16 cellular contexts compared by ENCODE assay signal in genomic region chrX:36961590-36961989, GRCh38. TPM values are rescaled to one million over a fixed set of nuclear protein-coding genes. Genes with fewer than 3 reads are reported as not detected.
DNase-seq lines count a peak whose midpoint lies in the region; ATAC-seq and TF ChIP-seq lines count a peak whose summit lies in the region.
"Had no signal": no experiment of that assay in that cellular context is flagged by ENCODE, and none has a peak within 500 bp of the region (broad histone marks: within the 10 kb centered on the region; RNA-seq: fewer than 3 reads in every experiment).

No MANE protein-coding gene starts in this region.

- peak; percentile 24 for TF ChIP-seq CTCF in choroid plexus epithelial cell (conservative IDR thresholded peaks at IDR 0.05; ENCODE audit: low read depth, low read length)
- peak; percentile 40 for TF ChIP-seq CTCF in progenitor cell of endocrine pancreas (IDR thresholded peaks at IDR 0.05; ENCODE audit: unreplicated experiment)

- H3K36me3 Mint-ChIP-seq in progenitor cell of endocrine pancreas (ENCODE audit: insufficient read depth): peaks cover 1% of the 10 kb centered on the region

- H3K4me3 ChIP-seq in choroid plexus epithelial cell (ENCODE audit: low read depth, low read length): no peak overlapping the region

- H3K27ac Mint-ChIP-seq in progenitor cell of endocrine pancreas: no peak overlapping the region
- H3K27ac Mint-ChIP-seq: activated CD8-positive, alpha-beta T cell treated with anti-CD3 and anti-CD28 coated beads, Interleukin-2, amount 10 ng/mL, durations not matched to agents 7 days and 5 days; CD8-positive, alpha-beta memory T cell; naive thymus-derived CD4-positive, alpha-beta T cell had no signal

- intact Hi-C loops in cardiac septum (cut with DNase I): no loop called here

- DNase-seq in DMS 273 (lab: John Stamatoyannopoulos, UW; ENCODE audit: unreplicated experiment) (peak; percentile 50), DMS 273 treated with DMSO at 0.1 percent for 48 hours (lab: John Stamatoyannopoulos, UW) (no peak), NCI-H526 (lab: John Stamatoyannopoulos, UW) (peak; percentile 76 to 77), choroid plexus epithelial cell (ENCODE audit: low read depth) (no peak), progenitor cell of endocrine pancreas (ENCODE audit: low spot score, unreplicated experiment) (no peak), cardiac septum (ENCODE audit: low spot score) (no peak), NCI-H345 (lab: John Stamatoyannopoulos, UW) (no peak)
- DNase-seq: activated CD8-positive, alpha-beta T cell treated with anti-CD3 and anti-CD28 coated beads, Interleukin-2, amount 10 ng/mL, durations not matched to agents 7 days and 5 days; anterior cingulate cortex; CD8-positive, alpha-beta memory T cell; hippocampal formation; MV-4-11; naive thymus-derived CD4-positive, alpha-beta T cell had no signal

- H3K27me3 Mint-ChIP-seq in progenitor cell of endocrine pancreas: no peaks in the 10 kb centered on the region

- ATAC-seq in GM21576 (IDR thresholded peaks at IDR 0.05; ENCODE audit: unreplicated experiment): no peak
- ATAC-seq: activated CD8-positive, alpha-beta T cell treated with anti-CD3 and anti-CD28 coated beads, Interleukin-2, amount 10 ng/mL, durations not matched to agents 7 days and 5 days; naive thymus-derived CD4-positive, alpha-beta T cell had no signal

- H3K4me1 Mint-ChIP-seq in progenitor cell of endocrine pancreas (ENCODE audit: low read depth): peaks cover 9% of the 10 kb centered on the region
- H3K4me1 Mint-ChIP-seq: CD8-positive, alpha-beta memory T cell had no signal

- peaks cover 6% of the 10 kb centered on the region for H3K9me3 Mint-ChIP-seq in progenitor cell of endocrine pancreas (ENCODE audit: low read depth)

- H3K4me3 Mint-ChIP-seq in progenitor cell of endocrine pancreas (ENCODE audit: low read depth): peak overlapping the region; percentile 10
- H3K4me3 Mint-ChIP-seq: activated CD8-positive, alpha-beta T cell treated with anti-CD3 and anti-CD28 coated beads, Interleukin-2, amount 10 ng/mL, durations not matched to agents 7 days and 5 days; CD8-positive, alpha-beta memory T cell; naive thymus-derived CD4-positive, alpha-beta T cell had no signal

RNA-seq across cellular contexts. Expression of gene FAM47C, which starts 46.6 kb away (rescaled TPM):
- total RNA-seq in progenitor cell of endocrine pancreas (not detected in 2 replicates), cardiac septum (not detected)
- total RNA-seq: activated CD8-positive, alpha-beta T cell treated with anti-CD3 and anti-CD28 coated beads, Interleukin-2, amount 10 ng/mL, durations not matched to agents 7 days and 5 days; CD8-positive, alpha-beta memory T cell; lower leg skin; naive thymus-derived CD4-positive, alpha-beta T cell; renal cortical epithelial cell had no signal

Comparison
In these comparisons a context has a peak if more than half of its experiments do, and no peak if none do; other contexts are left out.
1. DNase-seq: peak in DMS 273 (single experiment) and NCI-H526 (2 of 2); none in DMS 273 treated with DMSO at 0.1 percent for 48 hours (single experiment), choroid plexus epithelial cell (single experiment), progenitor cell of endocrine pancreas (single experiment), cardiac septum (single experiment) and NCI-H345 (single experiment).